1 cellular context compared by ENCODE assay signal in the genomic region with DNA sequence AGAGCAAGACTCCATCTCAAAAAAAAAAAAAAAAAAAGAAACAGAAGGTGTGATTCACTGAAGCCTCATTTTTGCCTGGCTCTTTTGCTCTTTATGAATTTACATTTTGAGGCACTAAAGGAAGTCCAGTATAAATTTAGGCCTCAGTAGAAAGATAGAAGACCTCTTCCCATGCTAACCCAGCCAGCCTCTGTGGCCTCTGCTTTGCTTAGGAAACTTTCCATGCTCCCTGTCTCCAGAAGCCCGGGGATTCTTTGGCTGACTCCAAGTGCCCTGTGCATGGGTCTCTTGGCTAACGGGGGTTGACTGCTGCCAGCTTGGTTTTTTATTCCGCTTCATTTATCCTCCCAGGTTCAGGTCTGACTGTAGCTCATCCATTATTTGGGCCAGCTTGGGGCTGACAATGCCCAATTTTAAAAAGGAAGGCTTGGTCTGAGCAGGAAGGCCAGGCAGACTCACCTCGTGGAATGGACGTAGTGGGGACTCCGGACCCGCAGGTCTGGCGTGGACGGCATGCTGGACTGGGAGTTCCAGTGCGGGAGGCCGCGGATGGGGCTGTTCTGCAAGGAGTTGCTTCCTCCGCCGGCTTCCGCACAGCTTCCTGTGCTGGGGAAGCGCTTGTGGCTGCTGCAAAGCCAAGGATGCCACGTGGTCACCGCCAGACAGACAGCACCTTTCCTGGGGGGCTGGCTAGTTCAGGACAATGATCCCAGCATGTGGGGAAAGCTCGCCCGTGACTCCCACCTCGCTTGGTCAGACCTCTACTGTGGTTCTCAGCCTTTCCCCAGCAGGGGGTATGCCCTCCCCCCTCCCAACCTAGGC.
TF ChIP-seq lines count a peak whose summit lies in the region.

No MANE protein-coding gene starts in this region.

TF ChIP-seq in IMR-90, 13 proteins besides CTCF, POLR2A, EP300 and RAD21:
- TF ChIP-seq CHD1 (IDR thresholded peaks at IDR 0.05; ENCODE audit: low read depth, low read length) = no peak
- TF ChIP-seq RCOR1 (IDR thresholded peaks at IDR 0.05; ENCODE audit: insufficient replicate concordance, low read length) = no peak
- TF ChIP-seq, protein P1, sequence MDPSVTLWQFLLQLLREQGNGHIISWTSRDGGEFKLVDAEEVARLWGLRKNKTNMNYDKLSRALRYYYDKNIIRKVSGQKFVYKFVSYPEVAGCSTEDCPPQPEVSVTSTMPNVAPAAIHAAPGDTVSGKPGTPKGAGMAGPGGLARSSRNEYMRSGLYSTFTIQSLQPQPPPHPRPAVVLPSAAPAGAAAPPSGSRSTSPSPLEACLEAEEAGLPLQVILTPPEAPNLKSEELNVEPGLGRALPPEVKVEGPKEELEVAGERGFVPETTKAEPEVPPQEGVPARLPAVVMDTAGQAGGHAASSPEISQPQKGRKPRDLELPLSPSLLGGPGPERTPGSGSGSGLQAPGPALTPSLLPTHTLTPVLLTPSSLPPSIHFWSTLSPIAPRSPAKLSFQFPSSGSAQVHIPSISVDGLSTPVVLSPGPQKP (IDR thresholded peaks at IDR 0.05; ENCODE audit: borderline replicate concordance, low read depth, low read length) = no peak
- TF ChIP-seq NFE2L2 (IDR thresholded peaks at IDR 0.05; ENCODE audit: low read depth, low read length) = no peak
- no peak for TF ChIP-seq FOS (IDR thresholded peaks at IDR 0.05; ENCODE audit: low read depth, low read length)
- TF ChIP-seq MXI1 (IDR thresholded peaks at IDR 0.05; ENCODE audit: borderline replicate concordance, low read depth, low read length) = no peak
